ENCODE assay signal across 30 cellular contexts in genomic region chr1:189819751-189820150, GRCh38.
"Had no signal": no experiment of that assay in that cellular context is flagged by ENCODE, and none has a peak within 500 bp of the region (broad histone marks: within the 10 kb centered on the region; RNA-seq: fewer than 3 reads in every experiment).

No MANE protein-coding gene starts in this region.

- H3K9me3 ChIP-seq: adrenal gland, body of pancreas had no signal

- H3K27ac ChIP-seq: adrenal gland, ascending aorta, body of pancreas, brain microvascular endothelial cell, breast epithelium, cardiac muscle cell had no signal

- H3K27me3 ChIP-seq: adrenal gland, ascending aorta, body of pancreas, brain microvascular endothelial cell, breast epithelium, cardiac muscle cell had no signal

- ATAC-seq: activated naive CD4-positive, alpha-beta T cell treated with anti-CD3 and anti-CD28 coated beads, Interleukin-2, amount 50 U/mL, for 72 hours; activated naive CD8-positive, alpha-beta T cell treated with anti-CD3 and anti-CD28 coated beads, Interleukin-2, amount 50 U/mL, for 24 hours; activated T-cell treated with anti-CD3 and anti-CD28 coated beads, Interleukin-2, amount 50 U/mL, for 4 hours; activated T-cell treated with anti-CD3 and anti-CD28 coated beads, Interleukin-2, amount 50 U/mL, for 72 hours; activated T-helper 17 cell treated with anti-CD3 and anti-CD28 coated beads, Interleukin-2, amount 50 U/mL, for 72 hours; body of pancreas had no signal

- DNase-seq: activated effector memory CD4-positive, alpha-beta T cell treated with anti-CD3 and anti-CD28 coated beads, Interleukin-2, amount 50 U/mL, for 16 hours; activated effector memory CD4-positive, alpha-beta T cell treated with Interleukin-2 at 50 U/mL for 16 hours; activated gamma-delta T cell; activated gamma-delta T cell treated with Interleukin-2 at 50 U/mL for 16 hours; activated naive CD4-positive, alpha-beta T cell; activated naive CD4-positive, alpha-beta T cell treated with anti-CD3 and anti-CD28 coated beads for 36 hours; activated naive CD4-positive, alpha-beta T cell treated with anti-CD3 and anti-CD28 coated beads, Interleukin-2, amount 10 ng/mL, durations not matched to agents 7 days and 5 days; activated naive CD4-positive, alpha-beta T cell treated with anti-CD3 and anti-CD28 coated beads, Interleukin-2, amount 50 U/mL, for 16 hours; activated naive CD4-positive, alpha-beta T cell treated with Interleukin-2 at 50 U/mL for 16 hours; activated naive CD8-positive, alpha-beta T cell treated with anti-CD3 and anti-CD28 coated beads for 36 hours; activated naive CD8-positive, alpha-beta T cell treated with anti-CD3 and anti-CD28 coated beads, Interleukin-2, amount 10 ng/mL, durations not matched to agents 7 days and 5 days; activated naive CD8-positive, alpha-beta T cell treated with anti-CD3 and anti-CD28 coated beads, Interleukin-2, amount 50 U/mL, for 24 hours; activated T-cell treated with anti-CD3 and anti-CD28 coated beads, Interleukin-2, amount 50 U/mL, for 4 hours; activated T-cell treated with anti-CD3 and anti-CD28 coated beads, Interleukin-2, amount 50 U/mL, for 48 hours; activated T-cell treated with anti-CD3 and anti-CD28 coated beads, Interleukin-2, amount 50 U/mL, for 72 hours; adrenal gland; amniotic stem cell; amygdala; anterior cingulate cortex; aorta; body of pancreas; brain microvascular endothelial cell; caudate nucleus; central memory CD4-positive, alpha-beta T cell; cerebellar nuclear complex had no signal

- H3K36me3 ChIP-seq: adrenal gland, ascending aorta, brain microvascular endothelial cell, breast epithelium, cardiac muscle cell had no signal

- H3K4me1 ChIP-seq: adrenal gland, ascending aorta, body of pancreas, breast epithelium had no signal

- H3K4me3 ChIP-seq: adrenal gland, ascending aorta, body of pancreas, breast epithelium, cardiac muscle cell had no signal
